18 cellular contexts compared by ENCODE assay signal in genomic region chr12:123073962-123074801, GRCh38.
A peak's percentile ranks its signal among the peaks of the same experiment; 100 is the strongest.
DNase-seq lines count a peak whose midpoint lies in the region; ATAC-seq lines count a peak whose summit lies in the region.
"Had no signal": no experiment of that assay in that cellular context is flagged by ENCODE, and none has a peak within 500 bp of the region (broad histone marks: within the 10 kb centered on the region; RNA-seq: fewer than 3 reads in every experiment).

No MANE protein-coding gene starts in this region.

- no peaks in the 10 kb centered on the region for H3K36me3 ChIP-seq in CD4-positive, alpha-beta memory T cell (ENCODE audit: insufficient read depth, low read length)
- H3K36me3 ChIP-seq: upper lobe of left lung had no signal

- CTCF ChIA-PET in activated CD8-positive, alpha-beta memory T cell treated with anti-CD3 and anti-CD28 coated beads, Interleukin-2, amount 10 ng/mL, durations not matched to agents 7 days and 5 days (lab: Charles Lee) = interaction anchor here (1.2 to 3.2 kb wide), 14 partner anchors 9 to 281 kb away, joined by 3 to 31 read pairs (median 8); partner anchors contain the start of gene PITPNM2
- CTCF ChIA-PET in CD4-positive, alpha-beta memory T cell (lab: Charles Lee; ENCODE audit: partially characterized antibody) = interaction anchor here (0.8 to 3.0 kb wide), 13 partner anchors 10 to 164 kb away, joined by 3 to 29 read pairs (median 7); partner anchors contain the start of gene MPHOSPH9

- DNase-seq in activated CD8-positive, alpha-beta memory T cell treated with anti-CD3 and anti-CD28 coated beads, Interleukin-2, amount 10 ng/mL, durations not matched to agents 7 days and 5 days = no peak
- DNase-seq in activated CD8-positive, alpha-beta memory T cell treated with anti-CD3 and anti-CD28 coated beads for 24 hours = no peak
- no peak for DNase-seq in CD4-positive, alpha-beta memory T cell
- DNase-seq in naive thymus-derived CD8-positive, alpha-beta T cell = peak in 1 of 10 donors; percentile 40
- DNase-seq in NCI-H2227 treated with DMSO at 0.1 percent for 48 hours (lab: John Stamatoyannopoulos, UW) (no peak), medulla oblongata (ENCODE audit: extremely low spot score) (no peak)
- DNase-seq: activated naive CD4-positive, alpha-beta T cell; body of pancreas; cortex of kidney; DMS79 treated with DMSO at 0.1 percent for 48 hours; midbrain; NCI-H1694; nucleus accumbens; stimulated activated CD4-positive, alpha-beta T cell treated with anti-CD3 and anti-CD28 coated beads, Interleukin-15, amount 100 ng/mL, for 24 hours; upper lobe of left lung had no signal

- H3K4me3 Mint-ChIP-seq in activated CD8-positive, alpha-beta memory T cell treated with anti-CD3 and anti-CD28 coated beads, Interleukin-2, amount 10 ng/mL, durations not matched to agents 7 days and 5 days = no peak overlapping the region
- H3K4me3 Mint-ChIP-seq in CD4-positive, alpha-beta memory T cell = peak overlapping the region; percentile 40 to 93 (median 90)
- peak overlapping the region; percentile 89 for H3K4me3 Mint-ChIP-seq in activated naive CD8-positive, alpha-beta T cell
- H3K4me3 Mint-ChIP-seq in naive thymus-derived CD8-positive, alpha-beta T cell = peak overlapping the region; percentile 82 to 98 (median 94)

- POLR2A ChIA-PET in CD4-positive, alpha-beta memory T cell (lab: Charles Lee; ENCODE audit: partially characterized antibody) = interaction anchor here (0.5 to 3.5 kb wide), 9 partner anchors 31 to 159 kb away, joined by 3 to 34 read pairs (median 14); partner anchors contain the start of genes MPHOSPH9, MTRFR and PITPNM2
- POLR2A ChIA-PET in naive thymus-derived CD8-positive, alpha-beta T cell (lab: Charles Lee) = interaction anchor here (1.2 to 3.8 kb wide), 15 partner anchors 8 to 164 kb away, joined by 3 to 47 read pairs (median 7); partner anchors contain the start of genes ARL6IP4, MPHOSPH9, MTRFR and OGFOD2

- H3K27ac ChIP-seq in CD4-positive, alpha-beta memory T cell (ENCODE audit: low read depth, low read length) = no peak overlapping the region
- H3K27ac ChIP-seq: body of pancreas, upper lobe of left lung had no signal

- no peak overlapping the region for H3K4me3 ChIP-seq in CD4-positive, alpha-beta memory T cell (ENCODE audit: low read length in 2 of 2)
- H3K4me3 ChIP-seq: body of pancreas, upper lobe of left lung had no signal

- intact Hi-C loops in CD4-positive, alpha-beta memory T cell (cut with micrococcal nuclease) = loop anchor here (2.0 kb wide), 1 partner anchor 159 kb away; the partner anchor contains the start of genes MPHOSPH9 and MTRFR

- no peaks in the 10 kb centered on the region for H3K27me3 ChIP-seq in CD4-positive, alpha-beta memory T cell (ENCODE audit: insufficient read depth, low read length)
- H3K27me3 ChIP-seq: body of pancreas, upper lobe of left lung had no signal

- H3K27me3 Mint-ChIP-seq in activated CD8-positive, alpha-beta memory T cell treated with anti-CD3 and anti-CD28 coated beads, Interleukin-2, amount 10 ng/mL, durations not matched to agents 7 days and 5 days = peaks cover 2% of the 10 kb centered on the region
- no peaks in the 10 kb centered on the region for H3K27me3 Mint-ChIP-seq in CD4-positive, alpha-beta memory T cell
- H3K27me3 Mint-ChIP-seq in activated naive CD8-positive, alpha-beta T cell = no peaks in the 10 kb centered on the region
- H3K27me3 Mint-ChIP-seq in naive thymus-derived CD8-positive, alpha-beta T cell = no peaks in the 10 kb centered on the region
- H3K27me3 Mint-ChIP-seq: IgD-negative memory B cell had no signal

- no peaks in the 10 kb centered on the region for H3K9me3 ChIP-seq in CD4-positive, alpha-beta memory T cell (ENCODE audit: control insufficient read depth in 1 of 2, low read length in 2 of 2)
- H3K9me3 ChIP-seq: body of pancreas, upper lobe of left lung had no signal

- no peak for ATAC-seq in activated CD8-positive, alpha-beta memory T cell treated with anti-CD3 and anti-CD28 coated beads, Interleukin-2, amount 10 ng/mL, durations not matched to agents 7 days and 5 days
- no peak for ATAC-seq in naive thymus-derived CD8-positive, alpha-beta T cell
- no peak for ATAC-seq in HG03280 (IDR thresholded peaks at IDR 0.05; ENCODE audit: unreplicated experiment)
- ATAC-seq: body of pancreas had no signal

- H3K4me1 ChIP-seq in CD4-positive, alpha-beta memory T cell (ENCODE audit: insufficient read depth, low read length) = peaks cover 42% of the 10 kb centered on the region

- peak overlapping the region; percentile 90 for H3K27ac Mint-ChIP-seq in activated CD8-positive, alpha-beta memory T cell treated with anti-CD3 and anti-CD28 coated beads, Interleukin-2, amount 10 ng/mL, durations not matched to agents 7 days and 5 days
- peak overlapping the region in 4 of 7 donors; percentile 46 to 96 (median 58) for H3K27ac Mint-ChIP-seq in CD4-positive, alpha-beta memory T cell
- H3K27ac Mint-ChIP-seq in activated naive CD8-positive, alpha-beta T cell = peak overlapping the region; percentile 95
- H3K27ac Mint-ChIP-seq in naive thymus-derived CD8-positive, alpha-beta T cell = peak overlapping the region; percentile 21 to 99 (median 94)
- H3K27ac Mint-ChIP-seq: IgD-negative memory B cell had no signal

- H3K9me3 Mint-ChIP-seq in activated CD8-positive, alpha-beta memory T cell treated with anti-CD3 and anti-CD28 coated beads, Interleukin-2, amount 10 ng/mL, durations not matched to agents 7 days and 5 days (ENCODE audit: low read depth) = no peaks in the 10 kb centered on the region
- no peaks in the 10 kb centered on the region for H3K9me3 Mint-ChIP-seq in CD4-positive, alpha-beta memory T cell
- no peaks in the 10 kb centered on the region for H3K9me3 Mint-ChIP-seq in activated naive CD8-positive, alpha-beta T cell (ENCODE audit: low read depth)
- no peaks in the 10 kb centered on the region for H3K9me3 Mint-ChIP-seq in naive thymus-derived CD8-positive, alpha-beta T cell
- H3K9me3 Mint-ChIP-seq: IgD-negative memory B cell had no signal

- peaks cover 40% of the 10 kb centered on the region for H3K4me1 Mint-ChIP-seq in activated CD8-positive, alpha-beta memory T cell treated with anti-CD3 and anti-CD28 coated beads, Interleukin-2, amount 10 ng/mL, durations not matched to agents 7 days and 5 days
- H3K4me1 Mint-ChIP-seq in CD4-positive, alpha-beta memory T cell = peaks cover 37 to 46% (median 40%) of the 10 kb centered on the region in 4 donors
- peaks cover 51% of the 10 kb centered on the region for H3K4me1 Mint-ChIP-seq in activated naive CD8-positive, alpha-beta T cell (ENCODE audit: low read depth)
- peaks cover 36 to 86% (median 72%) of the 10 kb centered on the region in 4 donors for H3K4me1 Mint-ChIP-seq in naive thymus-derived CD8-positive, alpha-beta T cell

- no peaks in the 10 kb centered on the region for H3K36me3 Mint-ChIP-seq in activated CD8-positive, alpha-beta memory T cell treated with anti-CD3 and anti-CD28 coated beads, Interleukin-2, amount 10 ng/mL, durations not matched to agents 7 days and 5 days
- no peaks in the 10 kb centered on the region for H3K36me3 Mint-ChIP-seq in CD4-positive, alpha-beta memory T cell
- peaks cover 3% of the 10 kb centered on the region for H3K36me3 Mint-ChIP-seq in activated naive CD8-positive, alpha-beta T cell
- no peaks in the 10 kb centered on the region for H3K36me3 Mint-ChIP-seq in naive thymus-derived CD8-positive, alpha-beta T cell
- H3K36me3 Mint-ChIP-seq: IgD-negative memory B cell had no signal
